ENCODE assay signal across 9 cellular contexts in genomic region chr20:22490287-22491187, GRCh38.
DNase-seq lines count a peak whose midpoint lies in the region; ATAC-seq lines count a peak whose summit lies in the region.
"Had no signal": no experiment of that assay in that cellular context is flagged by ENCODE, and none has a peak within 500 bp of the region (broad histone marks: within the 10 kb centered on the region; RNA-seq: fewer than 3 reads in every experiment).

No MANE protein-coding gene starts in this region.

- peaks cover 26% of the 10 kb centered on the region for H3K27me3 ChIP-seq in adipocyte (replicated peaks; ENCODE audit: control insufficient read depth, insufficient read depth, low read length)
- H3K27me3 ChIP-seq in mesendoderm (ENCODE audit: insufficient read depth, low read length, poor library complexity) = no peaks in the 10 kb centered on the region

- no peak overlapping the region for H2BK5ac ChIP-seq in mesendoderm (ENCODE audit: low read length)

- no peak overlapping the region for H2AK5ac ChIP-seq in mesendoderm (ENCODE audit: low read length)

- peak overlapping the region; percentile 5 for H3K56ac ChIP-seq in mesendoderm (ENCODE audit: low read length)

- no peaks in the 10 kb centered on the region for H3K27me3 Mint-ChIP-seq in activated T-cell treated with anti-CD3 and anti-CD28 coated beads, Interleukin-2, amount 50 U/mL, for 72 hours (ENCODE audit: low read depth)

- no peaks in the 10 kb centered on the region for H3K79me1 ChIP-seq in mesendoderm (ENCODE audit: low read length)

- H4K8ac ChIP-seq in mesendoderm (ENCODE audit: low read depth, low read length) = no peak overlapping the region

- H4K5ac ChIP-seq in mesendoderm (ENCODE audit: low read length) = no peak overlapping the region

- H3K23ac ChIP-seq in mesendoderm (ENCODE audit: low read length) = no peak overlapping the region

- H3K4me1 Mint-ChIP-seq in activated T-cell treated with anti-CD3 and anti-CD28 coated beads, Interleukin-2, amount 50 U/mL, for 72 hours (ENCODE audit: low read depth) = no peaks in the 10 kb centered on the region

- peak overlapping the region; percentile 43 for H3K27ac ChIP-seq in mesendoderm (ENCODE audit: low read depth, low read length)
- H3K27ac ChIP-seq: WERI-Rb-1 had no signal

- H3K27ac Mint-ChIP-seq in activated T-cell treated with anti-CD3 and anti-CD28 coated beads, Interleukin-2, amount 50 U/mL, for 72 hours = no peak overlapping the region

- no peaks in the 10 kb centered on the region for H3K36me3 ChIP-seq in adipocyte (ENCODE audit: control insufficient read depth, insufficient read depth, low read length, severe bottlenecking)
- H3K36me3 ChIP-seq in mesendoderm (ENCODE audit: control insufficient read depth, insufficient read depth, low read length) = no peaks in the 10 kb centered on the region
- H3K36me3 ChIP-seq: WERI-Rb-1 had no signal

- H3K9ac ChIP-seq in adipocyte (ENCODE audit: low read length) (no peak overlapping the region), mesendoderm (ENCODE audit: low read length) (no peak overlapping the region)

- no peak overlapping the region for H3K4me2 ChIP-seq in mesendoderm (ENCODE audit: low read length)

- peak overlapping the region; percentile 18 for H3K18ac ChIP-seq in mesendoderm (ENCODE audit: low read length)

- DNase-seq in Daoy (ENCODE audit: low read depth) (peak; percentile 26), NCI-H2029 (lab: John Stamatoyannopoulos, UW) (peak; percentile 86), adipocyte (ENCODE audit: low read depth) (peak; percentile 0), mesendoderm (peak; percentile 77)
- no peak for DNase-seq in activated CD4-positive, alpha-beta T cell treated with anti-CD3 and anti-CD28 coated beads, Interleukin-2, amount 50 U/mL, for 48 hours
- no peak for DNase-seq in activated T-cell treated with anti-CD3 and anti-CD28 coated beads, Interleukin-2, amount 50 U/mL, for 72 hours
- DNase-seq: WERI-Rb-1 had no signal

- H3K4me3 Mint-ChIP-seq in activated T-cell treated with anti-CD3 and anti-CD28 coated beads, Interleukin-2, amount 50 U/mL, for 72 hours = no peak overlapping the region

- no peaks in the 10 kb centered on the region for H3K79me2 ChIP-seq in mesendoderm (ENCODE audit: control insufficient read depth, insufficient read depth, low read length)

- H3K4me1 ChIP-seq in adipocyte (ENCODE audit: control insufficient read depth, insufficient read depth, low read length) (no peaks in the 10 kb centered on the region), mesendoderm (ENCODE audit: control insufficient read depth, low read depth, low read length) (no peaks in the 10 kb centered on the region)

- no peak overlapping the region for H3K4ac ChIP-seq in mesendoderm (ENCODE audit: low read depth, low read length)

- no CpG with 5 or more reads among the region's 23 CpGs for WGBS in mesendoderm (ENCODE audit: extremely low coverage, insufficient coverage, low lambda C conversion rate)

- H2BK120ac ChIP-seq in mesendoderm (ENCODE audit: low read depth, low read length) = no peak overlapping the region

- no peaks in the 10 kb centered on the region for H3K36me3 Mint-ChIP-seq in activated T-cell treated with anti-CD3 and anti-CD28 coated beads, Interleukin-2, amount 50 U/mL, for 72 hours (ENCODE audit: insufficient read depth in 2 of 2)

- H3K4me3 ChIP-seq in adipocyte (ENCODE audit: low read length) (no peak overlapping the region), mesendoderm (ENCODE audit: low read length) (no peak overlapping the region)

- ATAC-seq in HG03442 (IDR thresholded peaks at IDR 0.05; ENCODE audit: unreplicated experiment) (no peak), HG02798 (IDR thresholded peaks at IDR 0.05; ENCODE audit: poor library complexity, unreplicated experiment) (no peak)
- no peak for ATAC-seq in activated T-cell treated with anti-CD3 and anti-CD28 coated beads, Interleukin-2, amount 50 U/mL, for 72 hours (replicated peaks in 1 of 2)

- H3K9me3 Mint-ChIP-seq in activated T-cell treated with anti-CD3 and anti-CD28 coated beads, Interleukin-2, amount 50 U/mL, for 72 hours = peaks cover 0 to 7% of the 10 kb centered on the region in 2 donors

- H2BK15ac ChIP-seq in mesendoderm (replicated peaks; ENCODE audit: low read depth) = no peak overlapping the region

- H3K9me3 ChIP-seq in adipocyte (ENCODE audit: control insufficient read depth, low read length) = no peaks in the 10 kb centered on the region

Comparison
In these comparisons a context has a peak if more than half of its experiments do, and no peak if none do; other contexts are left out.
1. DNase-seq: peak in Daoy (single experiment), NCI-H2029 (single experiment), adipocyte (single experiment) and mesendoderm (single experiment); none in activated CD4-positive, alpha-beta T cell treated with anti-CD3 and anti-CD28 coated beads, Interleukin-2, amount 50 U/mL, for 48 hours (0 of 2) and activated T-cell treated with anti-CD3 and anti-CD28 coated beads, Interleukin-2, amount 50 U/mL, for 72 hours (0 of 2).